Comparison of ENCODE assay signal across 1 cellular context in the genomic region with DNA sequence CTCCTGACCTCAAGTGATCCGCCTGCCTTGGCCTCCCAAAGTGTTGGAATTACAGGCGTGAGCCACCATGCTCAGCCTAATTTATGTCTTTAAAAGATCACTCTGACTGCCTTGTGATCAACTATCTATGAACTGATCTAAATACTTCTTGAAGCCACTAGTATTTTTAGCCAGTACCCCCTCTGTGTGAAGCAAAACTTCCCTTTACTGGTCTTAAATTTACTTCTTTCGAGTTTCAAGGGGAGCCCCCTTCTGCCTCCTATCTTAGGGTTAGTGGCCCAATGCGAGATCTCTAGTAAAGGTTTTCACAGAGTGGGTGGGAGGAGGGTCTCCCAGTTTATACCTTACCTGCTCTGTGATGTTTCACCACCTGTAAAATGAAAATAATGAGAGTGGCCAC.
TF ChIP-seq lines count a peak whose summit lies in the region.

No MANE protein-coding gene starts in this region.

TF ChIP-seq in GM23338, 12 proteins besides CTCF, POLR2A, EP300 and RAD21 (continued from another document):
- TF ChIP-seq, protein P1, sequence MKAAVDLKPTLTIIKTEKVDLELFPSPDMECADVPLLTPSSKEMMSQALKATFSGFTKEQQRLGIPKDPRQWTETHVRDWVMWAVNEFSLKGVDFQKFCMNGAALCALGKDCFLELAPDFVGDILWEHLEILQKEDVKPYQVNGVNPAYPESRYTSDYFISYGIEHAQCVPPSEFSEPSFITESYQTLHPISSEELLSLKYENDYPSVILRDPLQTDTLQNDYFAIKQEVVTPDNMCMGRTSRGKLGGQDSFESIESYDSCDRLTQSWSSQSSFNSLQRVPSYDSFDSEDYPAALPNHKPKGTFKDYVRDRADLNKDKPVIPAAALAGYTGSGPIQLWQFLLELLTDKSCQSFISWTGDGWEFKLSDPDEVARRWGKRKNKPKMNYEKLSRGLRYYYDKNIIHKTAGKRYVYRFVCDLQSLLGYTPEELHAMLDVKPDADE (IDR thresholded peaks at IDR 0.05): no peak
- TF ChIP-seq NANOG (IDR thresholded peaks at IDR 0.05; ENCODE audit: borderline replicate concordance) (no peak), ZNF114 (CRISPR knock-in tag; IDR thresholded peaks at IDR 0.05) (no peak), EZH2phosphoT487 (IDR thresholded peaks at IDR 0.05; ENCODE audit: unreplicated experiment) (no peak), CREB1 (CRISPR knock-in tag; IDR thresholded peaks at IDR 0.05; ENCODE audit: low read depth) (no peak), POLR2AphosphoS5 (IDR thresholded peaks at IDR 0.05; ENCODE audit: low read depth) (no peak), JUNB (IDR thresholded peaks at IDR 0.05; ENCODE audit: unreplicated experiment) (no peak), STAT1 (IDR thresholded peaks at IDR 0.05; ENCODE audit: unreplicated experiment) (no peak), EZH2 (IDR thresholded peaks at IDR 0.05; ENCODE audit: low read depth, unreplicated experiment) (no peak)
- TF ChIP-seq, protein P2, sequence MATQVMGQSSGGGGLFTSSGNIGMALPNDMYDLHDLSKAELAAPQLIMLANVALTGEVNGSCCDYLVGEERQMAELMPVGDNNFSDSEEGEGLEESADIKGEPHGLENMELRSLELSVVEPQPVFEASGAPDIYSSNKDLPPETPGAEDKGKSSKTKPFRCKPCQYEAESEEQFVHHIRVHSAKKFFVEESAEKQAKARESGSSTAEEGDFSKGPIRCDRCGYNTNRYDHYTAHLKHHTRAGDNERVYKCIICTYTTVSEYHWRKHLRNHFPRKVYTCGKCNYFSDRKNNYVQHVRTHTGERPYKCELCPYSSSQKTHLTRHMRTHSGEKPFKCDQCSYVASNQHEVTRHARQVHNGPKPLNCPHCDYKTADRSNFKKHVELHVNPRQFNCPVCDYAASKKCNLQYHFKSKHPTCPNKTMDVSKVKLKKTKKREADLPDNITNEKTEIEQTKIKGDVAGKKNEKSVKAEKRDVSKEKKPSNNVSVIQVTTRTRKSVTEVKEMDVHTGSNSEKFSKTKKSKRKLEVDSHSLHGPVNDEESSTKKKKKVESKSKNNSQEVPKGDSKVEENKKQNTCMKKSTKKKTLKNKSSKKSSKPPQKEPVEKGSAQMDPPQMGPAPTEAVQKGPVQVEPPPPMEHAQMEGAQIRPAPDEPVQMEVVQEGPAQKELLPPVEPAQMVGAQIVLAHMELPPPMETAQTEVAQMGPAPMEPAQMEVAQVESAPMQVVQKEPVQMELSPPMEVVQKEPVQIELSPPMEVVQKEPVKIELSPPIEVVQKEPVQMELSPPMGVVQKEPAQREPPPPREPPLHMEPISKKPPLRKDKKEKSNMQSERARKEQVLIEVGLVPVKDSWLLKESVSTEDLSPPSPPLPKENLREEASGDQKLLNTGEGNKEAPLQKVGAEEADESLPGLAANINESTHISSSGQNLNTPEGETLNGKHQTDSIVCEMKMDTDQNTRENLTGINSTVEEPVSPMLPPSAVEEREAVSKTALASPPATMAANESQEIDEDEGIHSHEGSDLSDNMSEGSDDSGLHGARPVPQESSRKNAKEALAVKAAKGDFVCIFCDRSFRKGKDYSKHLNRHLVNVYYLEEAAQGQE (IDR thresholded peaks at IDR 0.05; ENCODE audit: unreplicated experiment): no peak
- TF ChIP-seq, protein P3, sequence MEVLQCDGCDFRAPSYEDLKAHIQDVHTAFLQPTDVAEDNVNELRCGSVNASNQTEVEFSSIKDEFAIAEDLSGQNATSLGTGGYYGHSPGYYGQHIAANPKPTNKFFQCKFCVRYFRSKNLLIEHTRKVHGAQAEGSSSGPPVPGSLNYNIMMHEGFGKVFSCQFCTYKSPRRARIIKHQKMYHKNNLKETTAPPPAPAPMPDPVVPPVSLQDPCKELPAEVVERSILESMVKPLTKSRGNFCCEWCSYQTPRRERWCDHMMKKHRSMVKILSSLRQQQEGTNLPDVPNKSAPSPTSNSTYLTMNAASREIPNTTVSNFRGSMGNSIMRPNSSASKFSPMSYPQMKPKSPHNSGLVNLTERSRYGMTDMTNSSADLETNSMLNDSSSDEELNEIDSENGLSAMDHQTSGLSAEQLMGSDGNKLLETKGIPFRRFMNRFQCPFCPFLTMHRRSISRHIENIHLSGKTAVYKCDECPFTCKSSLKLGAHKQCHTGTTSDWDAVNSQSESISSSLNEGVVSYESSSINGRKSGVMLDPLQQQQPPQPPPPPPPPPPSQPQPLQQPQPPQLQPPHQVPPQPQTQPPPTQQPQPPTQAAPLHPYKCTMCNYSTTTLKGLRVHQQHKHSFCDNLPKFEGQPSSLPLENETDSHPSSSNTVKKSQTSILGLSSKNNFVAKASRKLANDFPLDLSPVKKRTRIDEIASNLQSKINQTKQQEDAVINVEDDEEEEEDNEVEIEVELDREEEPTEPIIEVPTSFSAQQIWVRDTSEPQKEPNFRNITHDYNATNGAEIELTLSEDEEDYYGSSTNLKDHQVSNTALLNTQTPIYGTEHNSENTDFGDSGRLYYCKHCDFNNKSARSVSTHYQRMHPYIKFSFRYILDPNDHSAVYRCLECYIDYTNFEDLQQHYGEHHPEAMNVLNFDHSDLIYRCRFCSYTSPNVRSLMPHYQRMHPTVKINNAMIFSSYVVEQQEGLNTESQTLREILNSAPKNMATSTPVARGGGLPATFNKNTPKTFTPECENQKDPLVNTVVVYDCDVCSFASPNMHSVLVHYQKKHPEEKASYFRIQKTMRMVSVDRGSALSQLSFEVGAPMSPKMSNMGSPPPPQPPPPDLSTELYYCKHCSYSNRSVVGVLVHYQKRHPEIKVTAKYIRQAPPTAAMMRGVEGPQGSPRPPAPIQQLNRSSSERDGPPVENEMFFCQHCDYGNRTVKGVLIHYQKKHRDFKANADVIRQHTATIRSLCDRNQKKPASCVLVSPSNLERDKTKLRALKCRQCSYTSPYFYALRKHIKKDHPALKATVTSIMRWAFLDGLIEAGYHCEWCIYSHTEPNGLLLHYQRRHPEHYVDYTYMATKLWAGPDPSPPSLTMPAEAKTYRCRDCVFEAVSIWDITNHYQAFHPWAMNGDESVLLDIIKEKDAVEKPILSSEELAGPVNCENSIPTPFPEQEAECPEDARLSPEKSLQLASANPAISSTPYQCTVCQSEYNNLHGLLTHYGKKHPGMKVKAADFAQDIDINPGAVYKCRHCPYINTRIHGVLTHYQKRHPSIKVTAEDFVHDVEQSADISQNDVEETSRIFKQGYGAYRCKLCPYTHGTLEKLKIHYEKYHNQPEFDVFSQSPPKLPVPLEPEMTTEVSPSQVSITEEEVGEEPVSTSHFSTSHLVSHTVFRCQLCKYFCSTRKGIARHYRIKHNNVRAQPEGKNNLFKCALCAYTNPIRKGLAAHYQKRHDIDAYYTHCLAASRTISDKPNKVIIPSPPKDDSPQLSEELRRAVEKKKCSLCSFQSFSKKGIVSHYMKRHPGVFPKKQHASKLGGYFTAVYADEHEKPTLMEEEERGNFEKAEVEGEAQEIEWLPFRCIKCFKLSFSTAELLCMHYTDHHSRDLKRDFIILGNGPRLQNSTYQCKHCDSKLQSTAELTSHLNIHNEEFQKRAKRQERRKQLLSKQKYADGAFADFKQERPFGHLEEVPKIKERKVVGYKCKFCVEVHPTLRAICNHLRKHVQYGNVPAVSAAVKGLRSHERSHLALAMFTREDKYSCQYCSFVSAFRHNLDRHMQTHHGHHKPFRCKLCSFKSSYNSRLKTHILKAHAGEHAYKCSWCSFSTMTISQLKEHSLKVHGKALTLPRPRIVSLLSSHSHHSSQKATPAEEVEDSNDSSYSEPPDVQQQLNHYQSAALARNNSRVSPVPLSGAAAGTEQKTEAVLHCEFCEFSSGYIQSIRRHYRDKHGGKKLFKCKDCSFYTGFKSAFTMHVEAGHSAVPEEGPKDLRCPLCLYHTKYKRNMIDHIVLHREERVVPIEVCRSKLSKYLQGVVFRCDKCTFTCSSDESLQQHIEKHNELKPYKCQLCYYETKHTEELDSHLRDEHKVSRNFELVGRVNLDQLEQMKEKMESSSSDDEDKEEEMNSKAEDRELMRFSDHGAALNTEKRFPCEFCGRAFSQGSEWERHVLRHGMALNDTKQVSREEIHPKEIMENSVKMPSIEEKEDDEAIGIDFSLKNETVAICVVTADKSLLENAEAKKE (CRISPR knock-in tag; IDR thresholded peaks at IDR 0.05): no peak
TF ChIP-seq in GM23338: peak in this region for 0.
